Comparison of ENCODE assay signal across 17 cellular contexts in genomic region chr1:83791821-83792437, GRCh38.
DNase-seq lines count a peak whose midpoint lies in the region; ATAC-seq and TF ChIP-seq lines count a peak whose summit lies in the region.
"Had no signal": no experiment of that assay in that cellular context is flagged by ENCODE, and none has a peak within 500 bp of the region (broad histone marks: within the 10 kb centered on the region; RNA-seq: fewer than 3 reads in every experiment).

No MANE protein-coding gene starts in this region.

- no peak overlapping the region for H2AFZ ChIP-seq in PC-3 (ENCODE audit: low read length)

- CTCF ChIA-PET in PC-3 (lab: Charles Lee): no interaction called here

- peak; percentile 79 for ATAC-seq in PC-3
- no peak for ATAC-seq in GM21737 (IDR thresholded peaks at IDR 0.05; ENCODE audit: unreplicated experiment)
- no peak for ATAC-seq in GM19455 (IDR thresholded peaks at IDR 0.05; ENCODE audit: unreplicated experiment)
- ATAC-seq: upper lobe of right lung had no signal

- no peak overlapping the region for H3K4me2 ChIP-seq in PC-3 (ENCODE audit: low read length)

- POLR2A ChIA-PET in PC-3 (lab: Charles Lee; ENCODE audit: unreplicated experiment): interaction anchor here (0.5 kb wide), 1 partner anchor 9 kb away, joined by 3 read pairs; no protein-coding TSS in a partner anchor

- H3K79me2 ChIP-seq in PC-3 (ENCODE audit: low read length): no peaks in the 10 kb centered on the region

- H3K27me3 ChIP-seq in PC-3 (ENCODE audit: low read length): 0 out of 2 replicates have a peak, but pooled peaks cover 6% of the 10 kb centered on the region
- H3K27me3 ChIP-seq: cardiac muscle cell, upper lobe of right lung had no signal

- BruUV-seq in PC-3 (replicated peaks; lab: Mats Ljungman, UMichigan): no TSS peak

- 0 out of 2 replicates have a peak, but pooled peaks cover 3% of the 10 kb centered on the region for H3K4me1 ChIP-seq in PC-3 (ENCODE audit: insufficient read depth, low read length)
- H3K4me1 ChIP-seq: upper lobe of right lung had no signal

- no peaks in the 10 kb centered on the region for H3F3A ChIP-seq in PC-3 (ENCODE audit: low read length, unreplicated experiment)

- TF ChIP-seq CTCF in PC-3 (conservative IDR thresholded peaks at IDR 0.05; ENCODE audit: low read depth, low read length) (no peak), epithelial cell of esophagus (IDR thresholded peaks at IDR 0.05; ENCODE audit: insufficient read depth, low read depth, low read length, missing control alignments) (no peak), retinal pigment epithelial cell (conservative IDR thresholded peaks at IDR 0.05; ENCODE audit: low read depth, low read length) (no peak)

- no peak overlapping the region for H3K27ac ChIP-seq in PC-3 (ENCODE audit: low read length)
- H3K27ac ChIP-seq: C4-2B, cardiac muscle cell, upper lobe of right lung had no signal

- H3K4me3 ChIP-seq in PC-3 (ENCODE audit: low read length) (no peak overlapping the region), epithelial cell of esophagus (ENCODE audit: low read length) (no peak overlapping the region), retinal pigment epithelial cell (ENCODE audit: low read length) (no peak overlapping the region)
- H3K4me3 ChIP-seq: cardiac muscle cell, skin epidermis, upper lobe of right lung had no signal

- H4K20me1 ChIP-seq in PC-3 (ENCODE audit: low read length): no peaks in the 10 kb centered on the region

- H3K9me2 ChIP-seq in PC-3 (replicated peaks; ENCODE audit: low read length): no peaks in the 10 kb centered on the region

- intact Hi-C loops in PC-3 (cut with micrococcal nuclease): no loop called here

- H3K36me3 ChIP-seq in PC-3 (ENCODE audit: low read depth, low read length): no peaks in the 10 kb centered on the region
- H3K36me3 ChIP-seq: cardiac muscle cell, upper lobe of right lung had no signal

- no peaks in the 10 kb centered on the region for H3K9me3 ChIP-seq in PC-3 (ENCODE audit: low read length)
- H3K9me3 ChIP-seq: upper lobe of right lung had no signal

- no peak overlapping the region for H3K9ac ChIP-seq in PC-3 (ENCODE audit: low read length)

- peak; percentile 24 for DNase-seq in GM03348 (ENCODE audit: low spot score)
- peak; percentile 30 for DNase-seq in PC-3
- peak; percentile 43 for DNase-seq in epithelial cell of esophagus (ENCODE audit: low read depth)
- DNase-seq in retinal pigment epithelial cell (ENCODE audit: low read depth): peak; percentile 27
- no peak for DNase-seq in COLO829 (ENCODE audit: low spot score)
- DNase-seq: activated B cell treated with CpG ODN at 0.5 μM for 24 hours; endodermal cell; Karpas-422; NCI-H2029; NCI-H526; stimulated activated naive B cell treated with anti-CD40 and anti-IgM and Interleukin-4, amounts not matched to agents 10 μg/mL and 1 μg/mL and 100 μg/mL, for 72 hours; upper lobe of right lung had no signal
